ENCODE assay signal across 14 cellular contexts in the genomic region with DNA sequence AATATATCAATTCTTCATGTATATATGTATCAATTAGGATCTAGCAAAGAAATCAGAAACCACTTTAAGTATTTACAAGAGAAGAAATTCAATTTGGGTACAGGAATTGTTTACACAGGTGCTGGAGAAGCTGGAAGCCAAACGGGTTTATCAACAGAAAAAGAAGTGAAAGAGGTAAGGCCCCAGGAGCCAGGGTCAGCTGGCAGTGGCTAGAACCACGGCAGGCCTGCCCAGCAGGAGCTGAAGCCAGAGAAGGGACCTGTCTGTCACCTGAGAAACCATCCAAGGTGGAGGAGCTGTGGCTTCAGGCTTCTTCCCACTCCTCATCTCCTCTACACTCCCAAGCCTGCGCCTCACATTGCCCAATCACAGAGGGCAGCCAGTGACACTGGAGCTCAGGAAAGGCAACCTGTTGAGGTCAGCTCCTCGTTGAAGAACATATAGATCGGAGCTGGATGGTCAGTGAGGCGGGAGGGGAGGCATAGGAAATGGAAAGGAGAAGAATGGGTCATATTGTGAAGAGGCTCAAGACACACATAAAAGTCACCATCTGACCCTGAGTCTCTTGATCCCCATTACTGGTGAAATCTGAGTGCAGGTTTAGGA.
A peak's percentile ranks its signal among the peaks of the same experiment; 100 is the strongest.
DNase-seq lines count a peak whose midpoint lies in the region; FAIRE-seq and TF ChIP-seq lines count a peak whose summit lies in the region.
"Had no signal": no experiment of that assay in that cellular context is flagged by ENCODE, and none has a peak within 500 bp of the region (broad histone marks: within the 10 kb centered on the region; RNA-seq: fewer than 3 reads in every experiment).

No MANE protein-coding gene starts in this region.

- H3K79me2 ChIP-seq in mammary epithelial cell (ENCODE audit: insufficient read depth, low read length) (no peaks in the 10 kb centered on the region), H1 (ENCODE audit: control insufficient read depth in 1 of 2, insufficient read depth in 2 of 2, low read length in 2 of 2) (no peaks in the 10 kb centered on the region), trophoblast cell (ENCODE audit: control insufficient read depth, insufficient read depth, low read length, poor library complexity) (no peaks in the 10 kb centered on the region)

- peak overlapping the region; percentile 30 for H2AFZ ChIP-seq in mammary epithelial cell (ENCODE audit: low read depth, low read length)
- no peak overlapping the region for H2AFZ ChIP-seq in H1 (ENCODE audit: low read length)
- no peak overlapping the region for H2AFZ ChIP-seq in trophoblast cell (ENCODE audit: insufficient read depth, low read length, poor library complexity)

- H3K23ac ChIP-seq in H1 (ENCODE audit: insufficient read length) (no peak overlapping the region), trophoblast cell (ENCODE audit: low read length) (no peak overlapping the region)

- TF ChIP-seq RAD21 in H1 (IDR thresholded peaks at IDR 0.05 in 1 of 2, conservative IDR thresholded peaks at IDR 0.05 in 1 of 2; ENCODE audit: low read depth in 2 of 2, low read length in 2 of 2) = no peak

- no peak for DNase-seq in mammary epithelial cell
- DNase-seq in MCF 10A (ENCODE audit: unreplicated experiment) = no peak
- DNase-seq in NCI-H69 (lab: John Stamatoyannopoulos, UW) = peak; percentile 71
- no peak for DNase-seq in H1 (ENCODE audit: low read depth in 1 of 2, low spot score in 2 of 2)
- DNase-seq in HEK293T (ENCODE audit: extremely low spot score) = no peak
- no peak for DNase-seq in trophoblast cell
- DNase-seq in ovary = no peak
- no peak for DNase-seq in ascending aorta (ENCODE audit: low spot score in 2 of 2)
- DNase-seq: activated CD4-positive, alpha-beta memory T cell treated with anti-CD3 and anti-CD28 coated beads for 36 hours; activated effector memory CD4-positive, alpha-beta T cell treated with anti-CD3 and anti-CD28 coated beads, Interleukin-2, amount 50 U/mL, for 16 hours; effector CD4-positive, alpha-beta T cell; NCI-H2227 treated with DMSO at 0.1 percent for 48 hours had no signal

- no peaks in the 10 kb centered on the region for H3K23me2 ChIP-seq in H1 (ENCODE audit: low read depth, low read length)

- no peaks in the 10 kb centered on the region for H3K9me3 Mint-ChIP-seq in MCF 10A (ENCODE audit: unreplicated experiment)
- H3K9me3 Mint-ChIP-seq: activated CD4-positive, alpha-beta memory T cell treated with anti-CD3 and anti-CD28 coated beads for 36 hours had no signal

- TF ChIP-seq POLR2A in H1 (IDR thresholded peaks at IDR 0.05; ENCODE audit: control extremely low read depth in 1 of 2, low read depth in 2 of 2, low read length in 2 of 2) = no peak
- TF ChIP-seq POLR2A in ovary (IDR thresholded peaks at IDR 0.05) = no peak

- H2AK5ac ChIP-seq in H1 (ENCODE audit: low read depth, low read length) = no peak overlapping the region
- H2AK5ac ChIP-seq in trophoblast cell (ENCODE audit: low read length) = no peak overlapping the region

- intact Hi-C loops in mammary epithelial cell (cut with micrococcal nuclease) (no loop called here), MCF 10A (cut with micrococcal nuclease) (no loop called here), ovary (cut with DNase I) (loop anchor here in 1 of 4 donors (5.0 kb wide), 1 partner anchor 72 kb away; no protein-coding TSS in a partner anchor), ascending aorta (cut with DNase I) (no loop called here)

- no peaks in the 10 kb centered on the region for H3K9me3 ChIP-seq in mammary epithelial cell (replicated peaks; ENCODE audit: insufficient read depth, low read length)
- no peaks in the 10 kb centered on the region for H3K9me3 ChIP-seq in H1 (ENCODE audit: insufficient read depth in 2 of 2, low read depth in 1 of 2, low read length in 1 of 2)
- peaks cover 3% of the 10 kb centered on the region for H3K9me3 ChIP-seq in trophoblast cell (ENCODE audit: insufficient read depth, low read depth, low read length)
- no peaks in the 10 kb centered on the region for H3K9me3 ChIP-seq in ovary
- H3K9me3 ChIP-seq in ascending aorta = no peaks in the 10 kb centered on the region
- H3K9me3 ChIP-seq: thoracic aorta had no signal

- H3K36me3 Mint-ChIP-seq in MCF 10A (ENCODE audit: insufficient read depth, unreplicated experiment) = no peaks in the 10 kb centered on the region
- H3K36me3 Mint-ChIP-seq: activated CD4-positive, alpha-beta memory T cell treated with anti-CD3 and anti-CD28 coated beads for 36 hours had no signal

- no peak overlapping the region for H4K12ac ChIP-seq in trophoblast cell (ENCODE audit: low read depth, low read length)

- no peak overlapping the region for H3K27ac Mint-ChIP-seq in MCF 10A (ENCODE audit: low read depth, unreplicated experiment)
- H3K27ac Mint-ChIP-seq: activated CD4-positive, alpha-beta memory T cell treated with anti-CD3 and anti-CD28 coated beads for 36 hours had no signal

- peak overlapping the region; percentile 58; the same call in 1 of the 2 replicates for H2BK5ac ChIP-seq in H1 (ENCODE audit: low read depth, low read length)
- no peak overlapping the region for H2BK5ac ChIP-seq in trophoblast cell (ENCODE audit: low read depth, low read length, poor library complexity)

- no peaks in the 10 kb centered on the region for H4K20me1 ChIP-seq in mammary epithelial cell (ENCODE audit: insufficient read depth, low read length)
- H4K20me1 ChIP-seq in H1 (replicated peaks in 1 of 2; ENCODE audit: control insufficient read depth in 1 of 2, insufficient read depth in 2 of 2, low read length in 2 of 2) = no peaks in the 10 kb centered on the region

- H2BK120ac ChIP-seq in H1 (replicated peaks; ENCODE audit: low read depth, low read length) (no peak overlapping the region), trophoblast cell (ENCODE audit: insufficient read depth, low read length, poor library complexity) (no peak overlapping the region)

- H2BK12ac ChIP-seq in H1 (ENCODE audit: low read depth, low read length) (peak overlapping the region; percentile 75; the same call in 1 of the 2 replicates), trophoblast cell (ENCODE audit: low read length) (no peak overlapping the region)

- no peaks in the 10 kb centered on the region for H3K36me3 ChIP-seq in mammary epithelial cell (ENCODE audit: insufficient read depth, low read length)
- no peaks in the 10 kb centered on the region for H3K36me3 ChIP-seq in H1 (ENCODE audit: control insufficient read depth in 2 of 4, insufficient read depth in 4 of 4, low read length in 3 of 4)
- H3K36me3 ChIP-seq in trophoblast cell (ENCODE audit: control insufficient read depth in 1 of 2, insufficient read depth in 2 of 2, low read length in 2 of 2) = no peaks in the 10 kb centered on the region
- H3K36me3 ChIP-seq in ovary = no peaks in the 10 kb centered on the region
- no peaks in the 10 kb centered on the region for H3K36me3 ChIP-seq in ascending aorta
- H3K36me3 ChIP-seq: thoracic aorta had no signal

- H3K4me3 ChIP-seq in mammary epithelial cell (replicated peaks in 1 of 3; ENCODE audit: insufficient read depth in 1 of 3, low read depth in 2 of 3, low read length in 3 of 3) = no peak overlapping the region
- H3K4me3 ChIP-seq in H1 (ENCODE audit: extremely low read depth in 1 of 4, insufficient read depth in 2 of 4, low read depth in 3 of 4, low read length in 4 of 4) = no peak overlapping the region
- H3K4me3 ChIP-seq in trophoblast cell (ENCODE audit: low read depth, low read length) = no peak overlapping the region
- H3K4me3 ChIP-seq in ovary = no peak overlapping the region
- H3K4me3 ChIP-seq in ascending aorta = no peak overlapping the region
- H3K4me3 ChIP-seq: thoracic aorta had no signal

- H3K4me2 ChIP-seq in mammary epithelial cell (ENCODE audit: insufficient read depth, low read depth, low read length) = no peak overlapping the region
- no peak overlapping the region for H3K4me2 ChIP-seq in H1 (ENCODE audit: insufficient read depth in 1 of 2, low read depth in 2 of 2, low read length in 2 of 2)
- no peak overlapping the region for H3K4me2 ChIP-seq in trophoblast cell (ENCODE audit: low read length)
- H3K4me2 ChIP-seq: KMS-11 had no signal

- H3K4me1 Mint-ChIP-seq in MCF 10A (ENCODE audit: insufficient read depth, unreplicated experiment) = peaks cover 48% of the 10 kb centered on the region

- no peak overlapping the region for H3K4me3 Mint-ChIP-seq in MCF 10A (ENCODE audit: unreplicated experiment)
- H3K4me3 Mint-ChIP-seq: activated CD4-positive, alpha-beta memory T cell treated with anti-CD3 and anti-CD28 coated beads for 36 hours had no signal

- H3K18ac ChIP-seq in H1 (ENCODE audit: extremely low read depth, low read length) (0 out of 2 replicates have a peak overlapping the region, but pooled peaks have one; percentile 36), trophoblast cell (ENCODE audit: low read length) (no peak overlapping the region)

- H4K91ac ChIP-seq in H1 (replicated peaks; ENCODE audit: insufficient read length, low read length) = no peak overlapping the region
- H4K91ac ChIP-seq in trophoblast cell (ENCODE audit: low read depth, low read length) = no peak overlapping the region

- FAIRE-seq in H1 (lab: Jason Lieb, UNC) = no peak

- CTCF ChIA-PET in mammary epithelial cell (lab: Charles Lee; ENCODE audit: low non-redundant PET) (no interaction called here), MCF 10A (lab: Yijun Ruan, JAX) (interaction anchor here (2.2 to 2.5 kb wide), 2 partner anchors 16 to 73 kb away, joined by 9 to 12 read pairs; no protein-coding TSS in a partner anchor), H1 (lab: Charles Lee; ENCODE audit: partially characterized antibody) (interaction anchor here (1.0 to 5.7 kb wide), 3 partner anchors 16 to 74 kb away, joined by 3 to 31 read pairs (median 7); no protein-coding TSS in a partner anchor), HEK293T (lab: Yijun Ruan, JAX) (interaction anchor here (0.5 to 1.3 kb wide), 3 partner anchors 16 to 64 kb away, joined by 3 to 4 read pairs (median 3); no protein-coding TSS in a partner anchor)

- peak overlapping the region; percentile 14; the same call in 1 of the 2 replicates for H2BK15ac ChIP-seq in H1 (ENCODE audit: low read length)

- no peak overlapping the region for H4K5ac ChIP-seq in H1 (ENCODE audit: insufficient read length, low read depth, low read length)

- H3K4ac ChIP-seq in H1 (replicated peaks; ENCODE audit: insufficient read length, low read depth, low read length) (no peak overlapping the region), trophoblast cell (ENCODE audit: low read depth, low read length) (no peak overlapping the region)

- TF ChIP-seq EP300 in H1 (IDR thresholded peaks at IDR 0.05; ENCODE audit: borderline replicate concordance in 1 of 2, low read depth in 2 of 2, low read length in 2 of 2) = no peak
- no peak for TF ChIP-seq EP300 in ovary (IDR thresholded peaks at IDR 0.05)

- H3K27ac ChIP-seq in mammary epithelial cell (ENCODE audit: insufficient read depth, low read depth, low read length) (no peak overlapping the region), H1 (ENCODE audit: low read depth, low read length) (no peak overlapping the region), trophoblast cell (ENCODE audit: low read depth, low read length) (no peak overlapping the region), ovary (no peak overlapping the region), ascending aorta (no peak overlapping the region)
- H3K27ac ChIP-seq: KMS-11, thoracic aorta had no signal

- no peak overlapping the region for H4K8ac ChIP-seq in H1 (ENCODE audit: extremely low read depth, insufficient read depth, low read length)
- H4K8ac ChIP-seq in trophoblast cell (ENCODE audit: low read depth, low read length) = no peak overlapping the region

- H3K27me3 Mint-ChIP-seq in MCF 10A (ENCODE audit: insufficient read depth, unreplicated experiment) = no peaks in the 10 kb centered on the region
- H3K27me3 Mint-ChIP-seq: activated CD4-positive, alpha-beta memory T cell treated with anti-CD3 and anti-CD28 coated beads for 36 hours had no signal

- H3K9ac ChIP-seq in mammary epithelial cell (ENCODE audit: insufficient read depth, low read length) (no peak overlapping the region), H1 (replicated peaks in 1 of 4; ENCODE audit: extremely low read depth in 1 of 4, low read depth in 3 of 4, low read length in 3 of 4) (no peak overlapping the region), trophoblast cell (ENCODE audit: low read length) (no peak overlapping the region)
- H3K9ac ChIP-seq: KMS-11 had no signal

- BruUV-seq in mammary epithelial cell (replicated peaks; lab: Mats Ljungman, UMichigan) (no TSS peak), MCF 10A (replicated peaks; lab: Mats Ljungman, UMichigan) (no TSS peak)

- no peak overlapping the region for H3K56ac ChIP-seq in H1 (replicated peaks; ENCODE audit: insufficient read length, low read depth, low read length)

- H3K27me3 ChIP-seq in mammary epithelial cell (ENCODE audit: insufficient read depth, low read length) (no peaks in the 10 kb centered on the region), H1 (replicated peaks in 1 of 4; ENCODE audit: control insufficient read depth in 3 of 4, extremely low read depth in 1 of 4, insufficient read depth in 3 of 4, low read length in 3 of 4) (no peaks in the 10 kb centered on the region), trophoblast cell (ENCODE audit: insufficient read depth, low read length) (no peaks in the 10 kb centered on the region), ovary (no peaks in the 10 kb centered on the region), ascending aorta (no peaks in the 10 kb centered on the region)

- 93% methylated on average over 4 of the region's 6 CpGs for WGBS in mammary epithelial cell (ENCODE audit: low coverage, missing lambda C conversion rate)
- WGBS in H1 (ENCODE audit: extremely low coverage in 1 of 2, insufficient coverage in 1 of 2, insufficient read length in 1 of 2, insufficient replicate concordance in 2 of 2, low coverage in 1 of 2, low lambda C conversion rate in 2 of 2, missing lambda C conversion rate in 1 of 2), 2 experiments = 92% methylated on average over 6 of the region's 6 CpGs; no CpG with 5 or more reads in 1 of the 2 experiments
- WGBS in trophoblast cell (ENCODE audit: extremely low coverage, insufficient coverage, insufficient read length) = no CpG with 5 or more reads among the region's 6 CpGs
- WGBS in ovary, 3 donors = 83 to 86% (median 84%) methylated on average over 6 of the region's 6 CpGs

- in situ Hi-C loops in mammary epithelial cell (cut with MboI; ENCODE audit: low sequenced_read_pairs in 2 of 2) = loop anchor here in 1 of 2 donors (25.0 kb wide), 2 partner anchors 192 to 492 kb away; a partner anchor contains a TSS

- H2BK20ac ChIP-seq in H1 (ENCODE audit: low read length) = peak overlapping the region; percentile 76; the same call in 1 of the 2 replicates

- H3K4me1 ChIP-seq in mammary epithelial cell (ENCODE audit: insufficient read depth, low read length) (peaks cover 39% of the 10 kb centered on the region), H1 (replicated peaks in 1 of 4; ENCODE audit: control insufficient read depth in 3 of 4, insufficient read depth in 4 of 4, low read length in 3 of 4) (no peaks in the 10 kb centered on the region), trophoblast cell (ENCODE audit: control insufficient read depth in 1 of 2, insufficient read depth in 2 of 2, low read length in 2 of 2) (no peaks in the 10 kb centered on the region), ovary (ENCODE audit: insufficient read depth) (peaks cover 3% of the 10 kb centered on the region), ascending aorta (peaks cover 4 to 36% of the 10 kb centered on the region in 2 donors)

- POLR2A ChIA-PET in MCF 10A (lab: Yijun Ruan, JAX) = interaction anchor here (0.6 to 2.3 kb wide), 4 partner anchors 10 to 435 kb away, joined by 3 to 15 read pairs (median 4); no protein-coding TSS in a partner anchor
- POLR2A ChIA-PET in H1 (lab: Charles Lee; ENCODE audit: partially characterized antibody) = interaction anchor here (0.5 to 2.7 kb wide), 3 partner anchors 9 to 305 kb away, joined by 3 to 11 read pairs (median 6); no protein-coding TSS in a partner anchor
- POLR2A ChIA-PET in HEK293T (lab: Yijun Ruan, JAX) = interaction anchor here (1.4 to 1.7 kb wide), 2 partner anchors 14 to 75 kb away, joined by 3 to 4 read pairs; no protein-coding TSS in a partner anchor

- TF ChIP-seq CTCF in mammary epithelial cell (conservative IDR thresholded peaks at IDR 0.05 in 1 of 2, IDR thresholded peaks at IDR 0.05 in 1 of 2; ENCODE audit: extremely low read depth in 1 of 2, insufficient read depth in 1 of 2, low read depth in 1 of 2, low read length in 2 of 2) (no peak), MCF 10A (IDR thresholded peaks at IDR 0.05; ENCODE audit: unreplicated experiment) (no peak), H1 (IDR thresholded peaks at IDR 0.05; ENCODE audit: control extremely low read depth in 1 of 3, insufficient read depth in 1 of 3, low read depth in 1 of 3, low read length in 3 of 3) (no peak), ovary (IDR thresholded peaks at IDR 0.05) (no peak), ascending aorta (IDR thresholded peaks at IDR 0.05) (no peak)

- no peaks in the 10 kb centered on the region for H3K79me1 ChIP-seq in H1 (ENCODE audit: low read depth, low read length)
- H3K79me1 ChIP-seq in trophoblast cell (ENCODE audit: low read length) = no peaks in the 10 kb centered on the region

- dilution Hi-C loops in mammary epithelial cell (cut with HindIII; ENCODE audit: low sequenced_read_pairs) = loop anchor here (25.0 kb wide), 1 partner anchor 217 kb away; no protein-coding TSS in a partner anchor

- H3K14ac ChIP-seq in H1 (ENCODE audit: insufficient read length) = no peak overlapping the region
- H3K14ac ChIP-seq in trophoblast cell (ENCODE audit: low read length) = no peak overlapping the region
